ENCODE assay signal across 15 cellular contexts in genomic region chr17:78892062-78892456, GRCh38. TPM values are rescaled to one million over a fixed set of nuclear protein-coding genes. Genes with fewer than 3 reads are reported as not detected.
DNase-seq lines count a peak whose midpoint lies in the region; ATAC-seq and TF ChIP-seq lines count a peak whose summit lies in the region.
"Had no signal": no experiment of that assay in that cellular context is flagged by ENCODE, and none has a peak within 500 bp of the region (broad histone marks: within the 10 kb centered on the region; RNA-seq: fewer than 3 reads in every experiment).

No MANE protein-coding gene starts in this region.

- peaks cover 54% of the 10 kb centered on the region for H3K4me1 ChIP-seq in upper lobe of right lung

- H3K27ac ChIP-seq in cingulate gyrus (ENCODE audit: low read depth, low read length) (peak overlapping the region; percentile 89), upper lobe of right lung (peak overlapping the region; percentile 11)

- H3K27ac Mint-ChIP-seq in activated naive CD8-positive, alpha-beta T cell treated with anti-CD3 and anti-CD28 coated beads for 36 hours: peak overlapping the region; percentile 11
- no peak overlapping the region for H3K27ac Mint-ChIP-seq in activated naive CD8-positive, alpha-beta T cell treated with anti-CD3 and anti-CD28 coated beads, Interleukin-2, amount 50 U/mL, for 24 hours
- H3K27ac Mint-ChIP-seq in neural crest cell (ENCODE audit: unreplicated experiment): peak overlapping the region; percentile 47

- no peaks in the 10 kb centered on the region for H3K27me3 ChIP-seq in upper lobe of right lung
- H3K27me3 ChIP-seq: adrenal gland, gastrocnemius medialis had no signal

- peaks cover 5% of the 10 kb centered on the region for H3K27me3 Mint-ChIP-seq in activated naive CD8-positive, alpha-beta T cell treated with anti-CD3 and anti-CD28 coated beads for 36 hours
- H3K27me3 Mint-ChIP-seq in activated naive CD8-positive, alpha-beta T cell treated with anti-CD3 and anti-CD28 coated beads, Interleukin-2, amount 50 U/mL, for 24 hours: no peaks in the 10 kb centered on the region
- no peaks in the 10 kb centered on the region for H3K27me3 Mint-ChIP-seq in neural crest cell (ENCODE audit: low read depth)

- no peaks in the 10 kb centered on the region for H3K9me3 Mint-ChIP-seq in activated naive CD8-positive, alpha-beta T cell treated with anti-CD3 and anti-CD28 coated beads for 36 hours
- no peaks in the 10 kb centered on the region for H3K9me3 Mint-ChIP-seq in activated naive CD8-positive, alpha-beta T cell treated with anti-CD3 and anti-CD28 coated beads, Interleukin-2, amount 50 U/mL, for 24 hours
- no peaks in the 10 kb centered on the region for H3K9me3 Mint-ChIP-seq in neural crest cell

- no peak for ATAC-seq in activated naive CD8-positive, alpha-beta T cell treated with anti-CD3 and anti-CD28 coated beads, Interleukin-2, amount 50 U/mL, for 24 hours
- ATAC-seq in upper lobe of right lung: no peak
- ATAC-seq: gastrocnemius medialis, Panc1 had no signal

- TF ChIP-seq CTCF in neural crest cell (conservative IDR thresholded peaks at IDR 0.05) (no peak), upper lobe of right lung (IDR thresholded peaks at IDR 0.05) (no peak)

- H3K36me3 Mint-ChIP-seq in activated naive CD8-positive, alpha-beta T cell treated with anti-CD3 and anti-CD28 coated beads for 36 hours: no peaks in the 10 kb centered on the region
- no peaks in the 10 kb centered on the region for H3K36me3 Mint-ChIP-seq in activated naive CD8-positive, alpha-beta T cell treated with anti-CD3 and anti-CD28 coated beads, Interleukin-2, amount 50 U/mL, for 24 hours (ENCODE audit: low read depth)
- H3K36me3 Mint-ChIP-seq in neural crest cell (ENCODE audit: low read depth): no peaks in the 10 kb centered on the region

- intact Hi-C loops in upper lobe of right lung (cut with DNase I): no loop called here
- intact Hi-C loops in head of caudate nucleus (cut with DNase I): no loop called here

- no peaks in the 10 kb centered on the region for H3K9me3 ChIP-seq in upper lobe of right lung
- H3K9me3 ChIP-seq: adrenal gland, gastrocnemius medialis had no signal

- no peak overlapping the region for H3K4me3 ChIP-seq in upper lobe of right lung
- H3K4me3 ChIP-seq: adrenal gland, gastrocnemius medialis had no signal

- no peak for DNase-seq in activated naive CD8-positive, alpha-beta T cell treated with anti-CD3 and anti-CD28 coated beads for 36 hours
- no peak for DNase-seq in activated naive CD8-positive, alpha-beta T cell treated with anti-CD3 and anti-CD28 coated beads, Interleukin-2, amount 50 U/mL, for 24 hours
- DNase-seq in neural crest cell (ENCODE audit: low read depth, low spot score) (no peak), upper lobe of right lung (no peak), ureter (ENCODE audit: low spot score) (no peak), head of caudate nucleus (no peak), D341Med (ENCODE audit: low spot score) (no peak)
- DNase-seq: ACHN; activated CD4-positive, alpha-beta T cell treated with anti-CD3 and anti-CD28 coated beads for 4 hours; activated T-cell treated with anti-CD3 and anti-CD28 coated beads, Interleukin-2, amount 50 U/mL, for 48 hours; adrenal gland; gastrocnemius medialis; NCI-H1436 treated with DMSO at 0.1 percent for 48 hours had no signal

- H3K4me1 Mint-ChIP-seq in activated naive CD8-positive, alpha-beta T cell treated with anti-CD3 and anti-CD28 coated beads for 36 hours: peaks cover 33% of the 10 kb centered on the region
- peaks cover 40% of the 10 kb centered on the region for H3K4me1 Mint-ChIP-seq in activated naive CD8-positive, alpha-beta T cell treated with anti-CD3 and anti-CD28 coated beads, Interleukin-2, amount 50 U/mL, for 24 hours
- peaks cover 61% of the 10 kb centered on the region for H3K4me1 Mint-ChIP-seq in neural crest cell

- no peak overlapping the region for H3K4me3 Mint-ChIP-seq in activated naive CD8-positive, alpha-beta T cell treated with anti-CD3 and anti-CD28 coated beads for 36 hours
- H3K4me3 Mint-ChIP-seq in activated naive CD8-positive, alpha-beta T cell treated with anti-CD3 and anti-CD28 coated beads, Interleukin-2, amount 50 U/mL, for 24 hours: no peak overlapping the region
- H3K4me3 Mint-ChIP-seq in neural crest cell: no peak overlapping the region

- no peaks in the 10 kb centered on the region for H3K36me3 ChIP-seq in upper lobe of right lung
- H3K36me3 ChIP-seq: adrenal gland, gastrocnemius medialis had no signal

RNA-seq across cellular contexts. Expression of gene CEP295NL, which starts 10.9 kb away (rescaled TPM):
- total RNA-seq in activated naive CD8-positive, alpha-beta T cell treated with anti-CD3 and anti-CD28 coated beads for 36 hours: under 1 TPM in 1 of 2 experiments, not detected in 1; 0.19 TPM
- total RNA-seq in neural crest cell (1.2 TPM in 2 replicates), upper lobe of right lung (4.2 TPM), ureter (5.2 TPM)

RNA-seq across cellular contexts. Expression of gene TIMP2, which starts 33.1 kb away (rescaled TPM):
- total RNA-seq in activated naive CD8-positive, alpha-beta T cell treated with anti-CD3 and anti-CD28 coated beads for 36 hours: 1 to 10 TPM; 1.2 to 1.3 TPM
- 58.5 and 60.2 TPM in 2 replicates for total RNA-seq in neural crest cell
- total RNA-seq in upper lobe of right lung: 318 TPM
- 118 TPM for total RNA-seq in ureter

RNA-seq across cellular contexts. Expression of gene USP36, which starts 51.4 kb away (rescaled TPM):
- 100 to 1,000 TPM; 126 to 128 TPM for total RNA-seq in activated naive CD8-positive, alpha-beta T cell treated with anti-CD3 and anti-CD28 coated beads for 36 hours
- total RNA-seq in neural crest cell (59.0 and 63.2 TPM in 2 replicates), upper lobe of right lung (69.6 TPM), ureter (92.0 TPM)

Comparison
In these comparisons a context has a peak if more than half of its experiments do, and no peak if none do; other contexts are left out.
1. RNA of gene TIMP2, which starts 33.1 kb away (total RNA-seq): 318 TPM in upper lobe of right lung (single experiment), 118 TPM in ureter (single experiment) and 58.5 to 60.2 TPM in neural crest cell; 1.2 to 1.3 TPM in activated naive CD8-positive, alpha-beta T cell treated with anti-CD3 and anti-CD28 coated beads for 36 hours; every median in the first group is over 10 times any median in the second.